Comparison of ENCODE assay signal across 22 cellular contexts in genomic region chr7:70434821-70435220, GRCh38.
DNase-seq lines count a peak whose midpoint lies in the region; ATAC-seq, FAIRE-seq and TF ChIP-seq lines count a peak whose summit lies in the region.
"Had no signal": no experiment of that assay in that cellular context is flagged by ENCODE, and none has a peak within 500 bp of the region (broad histone marks: within the 10 kb centered on the region; RNA-seq: fewer than 3 reads in every experiment).

No MANE protein-coding gene starts in this region.

- CTCF ChIA-PET in HepG2 (lab: Yijun Ruan, JAX; ENCODE audit: low intra/inter-chr PET ratio, low total read pairs) (no interaction called here), Caco-2 (lab: Charles Lee) (no interaction called here)

- H3K9me3 ChIP-seq in right lobe of liver (no peaks in the 10 kb centered on the region), HepG2 (ENCODE audit: low read length) (no peaks in the 10 kb centered on the region), Caco-2 (no peaks in the 10 kb centered on the region), T-helper 17 cell (ENCODE audit: control insufficient read depth, low read length, poor library complexity, severe bottlenecking) (no peaks in the 10 kb centered on the region), upper lobe of right lung (no peaks in the 10 kb centered on the region)
- H3K9me3 ChIP-seq: A549 had no signal

- TF ChIP-seq CTCF in right lobe of liver (IDR thresholded peaks at IDR 0.05), result no peak
- TF ChIP-seq CTCF in HepG2 (CRISPR knock-in tag; IDR thresholded peaks at IDR 0.05), result no peak
- TF ChIP-seq CTCF in Caco-2 (IDR thresholded peaks at IDR 0.05; ENCODE audit: insufficient read depth in 1 of 2, low read depth in 1 of 2, low read length in 1 of 2, severe bottlenecking in 1 of 2, unreplicated experiment in 1 of 2), result no peak
- no peak for TF ChIP-seq CTCF in progenitor cell of endocrine pancreas (IDR thresholded peaks at IDR 0.05; ENCODE audit: unreplicated experiment)
- no peak for TF ChIP-seq CTCF in glutamatergic neuron (IDR thresholded peaks at IDR 0.05; ENCODE audit: partially characterized antibody, unreplicated experiment)
- TF ChIP-seq CTCF in upper lobe of right lung (IDR thresholded peaks at IDR 0.05), result no peak

- H3K27ac ChIP-seq in right lobe of liver (no peak overlapping the region), HepG2 (ENCODE audit: extremely low read length, insufficient read depth, low read length) (no peak overlapping the region), upper lobe of right lung (no peak overlapping the region)
- H3K27ac ChIP-seq: 22Rv1, A549, C4-2B had no signal

- TF ChIP-seq POLR2A in right lobe of liver (IDR thresholded peaks at IDR 0.05) (no peak), HepG2 (IDR thresholded peaks at IDR 0.05; ENCODE audit: insufficient read depth in 1 of 2, low read depth in 2 of 2, low read length in 2 of 2) (no peak)

- H3K36me3 ChIP-seq in right lobe of liver (no peaks in the 10 kb centered on the region), HepG2 (replicated peaks in 1 of 2; ENCODE audit: control insufficient read depth in 1 of 2, insufficient read depth in 2 of 2, low read length in 2 of 2) (no peaks in the 10 kb centered on the region), Caco-2 (ENCODE audit: control insufficient read depth, insufficient read depth, low read length) (no peaks in the 10 kb centered on the region), upper lobe of right lung (no peaks in the 10 kb centered on the region)

- no peaks in the 10 kb centered on the region for H4K20me1 ChIP-seq in HepG2 (ENCODE audit: insufficient read depth, low read length)

- no TSS peak for BruUV-seq in HepG2 (replicated peaks; lab: Mats Ljungman, UMichigan)
- no TSS peak for BruUV-seq in Caco-2 (replicated peaks; lab: Mats Ljungman, UMichigan)

- H3K36me3 Mint-ChIP-seq in Caco-2 (ENCODE audit: insufficient read depth, unreplicated experiment) (no peaks in the 10 kb centered on the region), T-helper 17 cell (ENCODE audit: low read depth) (no peaks in the 10 kb centered on the region), progenitor cell of endocrine pancreas (ENCODE audit: insufficient read depth) (peaks cover 2% of the 10 kb centered on the region), glutamatergic neuron (ENCODE audit: unreplicated experiment) (no peaks in the 10 kb centered on the region)
- H3K36me3 Mint-ChIP-seq: CD8-positive, alpha-beta T cell had no signal

- no peak overlapping the region for H3K9ac ChIP-seq in HepG2 (ENCODE audit: insufficient read depth, low read depth, low read length)

- TF ChIP-seq EP300 in HepG2 (IDR thresholded peaks at IDR 0.05; ENCODE audit: low read depth in 2 of 2, low read length in 2 of 2), result no peak
- TF ChIP-seq EP300 in HepG2 (CRISPR knock-in tag; IDR thresholded peaks at IDR 0.05; ENCODE audit: borderline replicate concordance), result no peak

- H3K27ac Mint-ChIP-seq in Caco-2 (ENCODE audit: unreplicated experiment), result peak overlapping the region; percentile 33
- H3K27ac Mint-ChIP-seq in T-helper 17 cell, result peak overlapping the region; percentile 57
- H3K27ac Mint-ChIP-seq in progenitor cell of endocrine pancreas, result peak overlapping the region; percentile 63
- H3K27ac Mint-ChIP-seq in glutamatergic neuron (ENCODE audit: unreplicated experiment), result no peak overlapping the region
- H3K27ac Mint-ChIP-seq: B cell; CD4-positive, alpha-beta T cell; CD8-positive, alpha-beta T cell had no signal

- ATAC-seq in right lobe of liver (peak; percentile 62 to 75 (median 70)), HepG2 (no peak), T-helper 17 cell (no peak), upper lobe of right lung (no peak)
- ATAC-seq: CD8-positive, alpha-beta T cell; GM12878 had no signal

- H3K9me3 Mint-ChIP-seq in Caco-2 (ENCODE audit: unreplicated experiment) (no peaks in the 10 kb centered on the region), progenitor cell of endocrine pancreas (ENCODE audit: low read depth) (peaks cover 3% of the 10 kb centered on the region), glutamatergic neuron (ENCODE audit: unreplicated experiment) (peaks cover 4% of the 10 kb centered on the region)
- H3K9me3 Mint-ChIP-seq: CD4-positive, alpha-beta T cell; CD8-positive, alpha-beta T cell had no signal

- H3K4me1 ChIP-seq in right lobe of liver (peaks cover 0 to 10% (median 0%) of the 10 kb centered on the region in 4 donors), HepG2 (ENCODE audit: insufficient read depth, low read length) (no peaks in the 10 kb centered on the region), Caco-2 (peaks cover 11% of the 10 kb centered on the region), upper lobe of right lung (no peaks in the 10 kb centered on the region)
- H3K4me1 ChIP-seq: A549 had no signal

- no peak for FAIRE-seq in HepG2 (lab: Jason Lieb, UNC)
- FAIRE-seq: A549, GM12878, GM12892, GM18507 had no signal

- H3K4me3 ChIP-seq in right lobe of liver (no peak overlapping the region), HepG2 (replicated peaks in 1 of 3; ENCODE audit: insufficient read depth in 1 of 3, low read depth in 2 of 3, low read length in 3 of 3) (no peak overlapping the region), Caco-2 (ENCODE audit: low read depth, low read length) (no peak overlapping the region), upper lobe of right lung (no peak overlapping the region)
- H3K4me3 ChIP-seq: A549, GM12878 had no signal

- H3K79me2 ChIP-seq in HepG2 (ENCODE audit: insufficient read depth, low read length), result no peaks in the 10 kb centered on the region

- POLR2A ChIA-PET in HepG2 (lab: Yijun Ruan, JAX), result no interaction called here
- POLR2A ChIA-PET in Caco-2 (lab: Charles Lee), result no interaction called here

- no peak for DNase-seq in right lobe of liver
- no peak for DNase-seq in HepG2 (ENCODE audit: low spot score)
- no peak for DNase-seq in Caco-2
- no peak for DNase-seq in T-helper 17 cell
- no peak for DNase-seq in progenitor cell of endocrine pancreas (ENCODE audit: low spot score, unreplicated experiment)
- no peak for DNase-seq in glutamatergic neuron
- no peak for DNase-seq in upper lobe of right lung
- DNase-seq in NCI-H1105 (lab: John Stamatoyannopoulos, UW), result no peak
- DNase-seq: AML-193; CD4-positive, alpha-beta T cell; CD8-positive, alpha-beta T cell; DMS79; DND-41; EL; GDM1 had no signal

- no peaks in the 10 kb centered on the region for H3K27me3 ChIP-seq in right lobe of liver
- 0 out of 5 replicates have a peak, but pooled peaks cover 0 to 1% of the 10 kb centered on the region in 2 experiments for H3K27me3 ChIP-seq in HepG2 (ENCODE audit: control insufficient read depth in 1 of 2, insufficient read depth in 2 of 2, low read length in 2 of 2)
- no peaks in the 10 kb centered on the region for H3K27me3 ChIP-seq in Caco-2 (replicated peaks; ENCODE audit: control insufficient read depth, insufficient read depth, low read length)
- H3K27me3 ChIP-seq in upper lobe of right lung, result no peaks in the 10 kb centered on the region

- intact Hi-C loops in right lobe of liver (cut with DNase I), result no loop called here
- intact Hi-C loops in HepG2 (cut with micrococcal nuclease; ENCODE audit: unreplicated experiment), result no loop called here
- intact Hi-C loops in Caco-2 (cut with micrococcal nuclease; ENCODE audit: unreplicated experiment), result no loop called here
- intact Hi-C loops in upper lobe of right lung (cut with DNase I), result no loop called here

- in situ Hi-C loops in HepG2 (cut with HindIII; ENCODE audit: extremely low pct_ligation_motif_present, low pct_unique_long_range_greater_than_20kb), result no loop called here

- H2AFZ ChIP-seq in HepG2 (ENCODE audit: low read length), result no peak overlapping the region

- 89% methylated on average over 1 of the region's 1 CpG for WGBS in right lobe of liver (ENCODE audit: insufficient coverage, low coverage, low lambda C conversion rate, missing lambda C conversion rate)
- WGBS in HepG2 (ENCODE audit: low lambda C conversion rate), result 0% methylated on average over 1 of the region's 1 CpG

- H3K4me3 Mint-ChIP-seq in Caco-2 (ENCODE audit: unreplicated experiment), result no peak overlapping the region
- H3K4me3 Mint-ChIP-seq in T-helper 17 cell, result no peak overlapping the region
- H3K4me3 Mint-ChIP-seq in progenitor cell of endocrine pancreas (ENCODE audit: low read depth), result no peak overlapping the region
- no peak overlapping the region for H3K4me3 Mint-ChIP-seq in glutamatergic neuron (ENCODE audit: unreplicated experiment)
- H3K4me3 Mint-ChIP-seq: B cell; CD4-positive, alpha-beta T cell; CD8-positive, alpha-beta T cell had no signal

- no peak overlapping the region for H3K4me2 ChIP-seq in HepG2 (ENCODE audit: low read depth, low read length)
- H3K4me2 ChIP-seq: A549 had no signal

- H3K4me1 Mint-ChIP-seq in Caco-2 (ENCODE audit: low read depth, unreplicated experiment) (peaks cover 20% of the 10 kb centered on the region), T-helper 17 cell (peaks cover 2% of the 10 kb centered on the region), progenitor cell of endocrine pancreas (ENCODE audit: low read depth) (peaks cover 15% of the 10 kb centered on the region), glutamatergic neuron (ENCODE audit: low read depth, unreplicated experiment) (peaks cover 30% of the 10 kb centered on the region)

- H3K27me3 Mint-ChIP-seq in Caco-2 (ENCODE audit: insufficient read depth, unreplicated experiment), result no peaks in the 10 kb centered on the region
- no peaks in the 10 kb centered on the region for H3K27me3 Mint-ChIP-seq in T-helper 17 cell
- H3K27me3 Mint-ChIP-seq in progenitor cell of endocrine pancreas, result no peaks in the 10 kb centered on the region
- peaks cover 2% of the 10 kb centered on the region for H3K27me3 Mint-ChIP-seq in glutamatergic neuron (ENCODE audit: unreplicated experiment)
- H3K27me3 Mint-ChIP-seq: B cell; CD4-positive, alpha-beta T cell had no signal

- TF ChIP-seq RAD21 in HepG2 (CRISPR knock-in tag; IDR thresholded peaks at IDR 0.05), result no peak

TF ChIP-seq in HepG2, 621 proteins besides CTCF, POLR2A, EP300 and RAD21:
- TF ChIP-seq ZNF639 (CRISPR knock-in tag; conservative IDR thresholded peaks at IDR 0.05) (no peak), RBAK (CRISPR knock-in tag; IDR thresholded peaks at IDR 0.05) (no peak)
TF ChIP-seq in HepG2: peak in this region for 0.

Comparison
In these comparisons a context has a peak if more than half of its experiments do, and no peak if none do; other contexts are left out.
1. ATAC-seq: peak in right lobe of liver (4 of 4); none in HepG2 (single experiment), T-helper 17 cell (single experiment) and upper lobe of right lung (single experiment).